Comparison of ENCODE assay signal across 8 cellular contexts in the genomic region with DNA sequence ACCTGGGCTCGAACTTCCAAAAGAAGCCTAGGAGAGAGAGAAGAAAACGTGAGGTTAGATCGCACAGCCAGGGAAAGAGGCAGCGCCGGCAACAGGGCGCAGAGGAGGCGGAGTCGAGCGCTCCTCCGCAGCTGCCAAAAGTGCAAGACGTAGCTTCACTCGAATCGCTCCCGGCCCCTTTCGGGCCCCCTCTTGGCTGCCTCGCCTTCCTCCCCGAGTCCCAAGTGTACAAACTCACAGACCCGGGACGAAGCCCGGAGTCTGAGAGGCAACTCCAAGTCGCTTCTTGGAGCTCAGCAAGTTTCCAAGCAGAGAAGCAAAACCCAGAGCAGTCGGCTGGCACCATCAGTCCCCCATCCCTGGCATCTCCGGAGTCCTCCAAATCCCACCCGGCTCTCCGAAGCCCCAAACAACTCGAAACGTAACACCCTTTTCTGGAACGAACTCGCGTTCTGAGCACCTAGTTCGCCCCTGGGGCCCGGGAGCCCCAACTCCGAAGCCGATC.
DNase-seq lines count a peak whose midpoint lies in the region; ATAC-seq and TF ChIP-seq lines count a peak whose summit lies in the region.

No MANE protein-coding gene starts in this region.

- H3K27ac ChIP-seq in cingulate gyrus (ENCODE audit: low read depth, low read length) = peak overlapping the region; percentile 60

- peaks cover 44% of the 10 kb centered on the region for H3K79me2 ChIP-seq in Loucy (ENCODE audit: insufficient read depth, low read length)

- DNase-seq in EH (ENCODE audit: low read depth) = peak; percentile 69
- peak; percentile 72 for DNase-seq in activated CD4-positive, alpha-beta T cell treated with anti-CD3 and anti-CD28 coated beads for 48 hours
- peak; percentile 64 for DNase-seq in kidney tubule cell (ENCODE audit: low spot score)
- peak in 3 of 4 experiments; percentile 38 to 45 (median 41) for DNase-seq in stimulated activated CD4-positive, alpha-beta T cell treated with anti-CD3 and anti-CD28 coated beads, Interleukin-1b, Interleukin-23, amount 100 ng/mL, for 24 hours (ENCODE audit: low read depth in 4 of 4, low spot score in 1 of 4)
- no peak for DNase-seq in OCI-M2 (lab: John Stamatoyannopoulos, UW; ENCODE audit: unreplicated experiment)

- H3K9me2 ChIP-seq in Loucy (replicated peaks; ENCODE audit: low read depth, low read length) = no peaks in the 10 kb centered on the region

- H2AFZ ChIP-seq in Loucy (ENCODE audit: low read length) = peak overlapping the region; percentile 30; the same call in 1 of the 2 replicates

- peaks cover 30% of the 10 kb centered on the region for H4K20me1 ChIP-seq in Loucy (ENCODE audit: insufficient read depth, low read length, poor library complexity, severe bottlenecking)

- H3F3A ChIP-seq in Loucy (ENCODE audit: low read depth) = no peaks in the 10 kb centered on the region

- peak overlapping the region; percentile 90 for H3K4me3 ChIP-seq in Loucy (ENCODE audit: low read length, poor library complexity, severe bottlenecking)

- peaks cover 8% of the 10 kb centered on the region for H3K27me3 ChIP-seq in Loucy (ENCODE audit: insufficient read depth, low read length, poor library complexity, severe bottlenecking)

- ATAC-seq in GM21786 (IDR thresholded peaks at IDR 0.05; ENCODE audit: unreplicated experiment) = peak; percentile 43

- TF ChIP-seq CTCF in Loucy (conservative IDR thresholded peaks at IDR 0.05; ENCODE audit: low read length) = no peak

- peaks cover 22% of the 10 kb centered on the region for H3K4me1 ChIP-seq in Loucy (ENCODE audit: insufficient read depth, low read length, poor library complexity, severe bottlenecking)

- no peaks in the 10 kb centered on the region for H3K9me3 ChIP-seq in Loucy (ENCODE audit: insufficient read depth, low read depth, low read length)

- peaks cover 4% of the 10 kb centered on the region; the same call in 1 of the 2 replicates for H3K36me3 ChIP-seq in Loucy (ENCODE audit: insufficient read depth, low read length)

- H3K9ac ChIP-seq in Loucy (ENCODE audit: low read depth, low read length, poor library complexity, severe bottlenecking) = peak overlapping the region; percentile 70

- H3K4me2 ChIP-seq in Loucy (ENCODE audit: low read depth, low read length, poor library complexity, severe bottlenecking) = peak overlapping the region; percentile 97
